ENCODE assay signal across 12 cellular contexts in the genomic region with DNA sequence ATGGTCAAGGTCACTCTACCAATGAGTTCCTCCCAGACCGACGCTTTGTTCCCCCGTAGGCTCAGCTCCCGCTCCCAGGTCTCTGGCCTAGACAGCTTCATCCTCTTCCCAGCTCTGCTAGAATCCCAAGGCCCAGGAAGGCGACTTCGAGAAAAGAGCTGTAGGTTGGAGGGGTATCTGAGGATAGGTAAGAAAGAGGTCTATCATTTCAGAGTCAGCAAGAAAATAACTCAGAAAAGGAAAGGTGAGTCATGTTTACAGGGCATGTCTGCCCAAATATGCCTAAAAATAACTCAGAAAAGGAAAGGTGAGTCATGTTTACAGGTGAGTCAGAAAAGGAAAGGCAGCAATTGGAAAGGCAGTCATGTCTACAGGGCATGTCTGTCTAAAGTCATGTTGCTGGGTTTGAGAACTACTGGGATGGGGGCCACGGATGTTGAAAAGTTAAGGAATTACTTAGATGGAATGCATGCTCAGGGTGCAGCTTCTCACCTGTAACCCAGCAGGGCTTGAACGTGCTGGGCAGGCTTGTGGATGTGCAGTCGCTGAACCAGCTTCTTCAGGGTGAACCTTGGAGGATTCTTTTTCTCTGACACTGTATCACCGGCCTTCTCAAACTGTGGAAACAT. TPM values are rescaled to one million over a fixed set of nuclear protein-coding genes. Genes with fewer than 3 reads are reported as not detected.
A peak's percentile ranks its signal among the peaks of the same experiment; 100 is the strongest.
DNase-seq lines count a peak whose midpoint lies in the region; ATAC-seq and TF ChIP-seq lines count a peak whose summit lies in the region.
"Had no signal": no experiment of that assay in that cellular context is flagged by ENCODE, and none has a peak within 500 bp of the region (broad histone marks: within the 10 kb centered on the region; RNA-seq: fewer than 3 reads in every experiment).

No MANE protein-coding gene starts in this region.

- peak; percentile 45 for DNase-seq in Caki2 (ENCODE audit: low read depth)
- peak; percentile 31 to 64 for DNase-seq in lung microvascular endothelial cell (ENCODE audit: low read depth in 2 of 2)
- DNase-seq in NCI-H2107 treated with DMSO at 0.1 percent for 48 hours (lab: John Stamatoyannopoulos, UW; ENCODE audit: unreplicated experiment), result no peak
- DNase-seq in DMS79 (lab: John Stamatoyannopoulos, UW), result no peak
- no peak for DNase-seq in COR-L47 (lab: John Stamatoyannopoulos, UW)
- DNase-seq: foreskin melanocyte; naive thymus-derived CD8-positive, alpha-beta T cell; NCI-H1930 had no signal

- H3K27ac Mint-ChIP-seq in activated naive CD4-positive, alpha-beta T cell treated with anti-CD3 and anti-CD28 coated beads, Interleukin-2, amount 50 U/mL, for 24 hours, result peak overlapping the region; percentile 98

- TF ChIP-seq RAD21 in Ishikawa (IDR thresholded peaks at IDR 0.05; ENCODE audit: low read depth), result 0 out of 2 replicates have a peak, but pooled peaks have one; percentile 4

- TF ChIP-seq EP300 in Ishikawa (IDR thresholded peaks at IDR 0.05; ENCODE audit: borderline replicate concordance), result no peak

- peak overlapping the region; percentile 82 for H3K4me3 Mint-ChIP-seq in activated naive CD4-positive, alpha-beta T cell treated with anti-CD3 and anti-CD28 coated beads, Interleukin-2, amount 50 U/mL, for 24 hours

- H3K27me3 Mint-ChIP-seq in activated naive CD4-positive, alpha-beta T cell treated with anti-CD3 and anti-CD28 coated beads, Interleukin-2, amount 50 U/mL, for 24 hours, result no peaks in the 10 kb centered on the region
- H3K27me3 Mint-ChIP-seq: naive thymus-derived CD8-positive, alpha-beta T cell had no signal

- ATAC-seq in GM21447 (IDR thresholded peaks at IDR 0.05; ENCODE audit: unreplicated experiment), result no peak

- peaks cover 27% of the 10 kb centered on the region for H3K36me3 Mint-ChIP-seq in activated naive CD4-positive, alpha-beta T cell treated with anti-CD3 and anti-CD28 coated beads, Interleukin-2, amount 50 U/mL, for 24 hours

- in situ Hi-C loops in Caki2 (cut with HindIII; ENCODE audit: low pct_unique_long_range_greater_than_20kb, low sequenced_read_pairs), result no loop called here

- H3K4me1 Mint-ChIP-seq in activated naive CD4-positive, alpha-beta T cell treated with anti-CD3 and anti-CD28 coated beads, Interleukin-2, amount 50 U/mL, for 24 hours, result peaks cover 36% of the 10 kb centered on the region

- H3K9me3 Mint-ChIP-seq in activated naive CD4-positive, alpha-beta T cell treated with anti-CD3 and anti-CD28 coated beads, Interleukin-2, amount 50 U/mL, for 24 hours, result no peaks in the 10 kb centered on the region
- H3K9me3 Mint-ChIP-seq: naive thymus-derived CD8-positive, alpha-beta T cell had no signal

TF ChIP-seq in Ishikawa, 13 proteins besides CTCF, POLR2A, EP300 and RAD21:
- TF ChIP-seq TCF12 (IDR thresholded peaks at IDR 0.05; ENCODE audit: low read depth) (0 out of 2 replicates have a peak, but pooled peaks have one; percentile 20), TEAD4 (IDR thresholded peaks at IDR 0.05) (0 out of 2 replicates have a peak, but pooled peaks have one; percentile 36), REST (IDR thresholded peaks at IDR 0.05; ENCODE audit: low read depth) (no peak), TAF1 (IDR thresholded peaks at IDR 0.05; ENCODE audit: low read depth) (no peak), CREB1 (IDR thresholded peaks at IDR 0.05; ENCODE audit: low read depth) (no peak), FOXM1 (IDR thresholded peaks at IDR 0.05; ENCODE audit: borderline replicate concordance, low read depth) (no peak), USF1 (IDR thresholded peaks at IDR 0.05) (no peak)
- TF ChIP-seq, protein P1, sequence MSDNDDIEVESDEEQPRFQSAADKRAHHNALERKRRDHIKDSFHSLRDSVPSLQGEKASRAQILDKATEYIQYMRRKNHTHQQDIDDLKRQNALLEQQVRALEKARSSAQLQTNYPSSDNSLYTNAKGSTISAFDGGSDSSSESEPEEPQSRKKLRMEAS (IDR thresholded peaks at IDR 0.05), result no peak

RNA-seq across cellular contexts. Expression of gene TEP1, which starts 12.2 kb away (rescaled TPM):
- 3.7 and 13.5 TPM in 2 replicates for total RNA-seq in Caki2 (2014; rRNA removed; shearing (Covaris generic); ENCODE audit: low replicate concordance)
- total RNA-seq in lung microvascular endothelial cell, result 21.4 and 30.4 TPM in 2 replicates

RNA-seq across cellular contexts. Expression of gene KLHL33, which starts 34.9 kb away (rescaled TPM):
- not detected in 2 replicates for total RNA-seq in Caki2 (2014; rRNA removed; shearing (Covaris generic); ENCODE audit: low replicate concordance)
- under 0.01 TPM in 2 replicates for total RNA-seq in lung microvascular endothelial cell
- total RNA-seq: T-helper 1 cell treated with Interleukin-12 subunit alpha and Interleukin-12 subunit beta and Interleukin-4 antibody, amounts not matched to agents 30 ng/mL and 1 ng/mL, for 36 hours had no signal

RNA-seq across cellular contexts. Expression of gene OSGEP, which starts 53.5 kb away (rescaled TPM):
- 53.3 and 53.9 TPM in 2 replicates for total RNA-seq in Caki2 (2014; rRNA removed; shearing (Covaris generic); ENCODE audit: low replicate concordance)
- total RNA-seq in lung microvascular endothelial cell, result 47.3 and 48.0 TPM in 2 replicates

RNA-seq across cellular contexts. Expression of gene APEX1, which starts 53.9 kb away (rescaled TPM):
- total RNA-seq in Caki2 (2014; rRNA removed; shearing (Covaris generic); ENCODE audit: low replicate concordance), result 171 and 222 TPM in 2 replicates
- total RNA-seq in lung microvascular endothelial cell, result 61.1 and 73.4 TPM in 2 replicates

RNA-seq across cellular contexts. Expression of gene PARP2, which starts 57.6 kb away (rescaled TPM):
- 6.0 and 13.7 TPM in 2 replicates for total RNA-seq in Caki2 (2014; rRNA removed; shearing (Covaris generic); ENCODE audit: low replicate concordance)
- 3.9 and 4.6 TPM in 2 replicates for total RNA-seq in lung microvascular endothelial cell

Comparison
In these comparisons a context has a peak if more than half of its experiments do, and no peak if none do; other contexts are left out.
1. DNase-seq: peak in Caki2 (single experiment) and lung microvascular endothelial cell (2 of 2); none in NCI-H2107 treated with DMSO at 0.1 percent for 48 hours (single experiment), DMS79 (single experiment) and COR-L47 (single experiment).